Comparison of ENCODE assay signal across 8 cellular contexts in the genomic region with DNA sequence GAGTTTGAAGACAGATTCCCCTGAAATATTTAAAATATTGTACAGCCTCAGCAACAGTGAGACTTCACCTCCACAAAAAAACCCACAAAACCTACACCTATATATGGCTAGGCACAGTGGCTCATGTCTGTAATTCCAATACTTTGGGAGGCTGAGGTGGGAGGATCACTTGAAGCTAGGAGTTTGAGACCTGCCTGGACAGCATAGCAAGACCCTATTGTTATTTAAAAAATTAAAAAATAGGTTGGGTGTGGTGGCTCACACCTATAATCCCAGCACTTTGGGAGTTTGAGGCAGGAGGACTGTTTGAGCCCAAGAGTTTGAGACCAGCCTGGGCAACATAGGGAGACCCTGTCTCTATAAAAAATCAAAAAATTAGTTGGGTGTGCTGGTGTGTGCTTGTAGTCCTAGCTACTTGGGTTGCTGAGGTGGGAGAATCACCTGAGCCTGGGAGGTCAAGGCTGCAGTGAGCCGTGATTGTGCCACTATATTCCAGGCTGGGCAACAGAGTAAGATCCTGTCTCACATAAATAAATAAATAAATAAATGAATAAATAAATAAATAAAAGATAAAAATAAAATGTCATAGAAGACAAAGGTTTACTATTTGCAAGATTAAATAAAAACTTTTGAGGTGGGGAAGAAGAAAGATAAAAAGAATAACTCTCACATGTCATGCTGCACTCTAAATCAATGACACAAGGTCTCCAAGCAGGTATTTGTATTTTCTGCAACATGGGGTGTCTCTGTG.
"Had no signal": no experiment of that assay in that cellular context is flagged by ENCODE, and none has a peak within 500 bp of the region (broad histone marks: within the 10 kb centered on the region; RNA-seq: fewer than 3 reads in every experiment).

No MANE protein-coding gene starts in this region.

- H3K27ac ChIP-seq: HL-60, KMS-11 had no signal

- ATAC-seq: GM23338, HCT116 had no signal

- H3K4me3 ChIP-seq: GM23338, HAP-1 had no signal

- H3K4me3 Mint-ChIP-seq: GM23338 had no signal

- H3K27ac Mint-ChIP-seq: GM23338 had no signal

- H3K9ac ChIP-seq: KMS-11 had no signal

- H3K9me3 ChIP-seq: HAP-1 had no signal

- H3K4me2 ChIP-seq: GM23338, KMS-11 had no signal

- H2AFZ ChIP-seq: GM23338 had no signal

- H3K4me1 Mint-ChIP-seq: GM23338 had no signal

- DNase-seq: H7, IMR-90, KBM-7 had no signal
